8 cellular contexts compared by ENCODE assay signal in genomic region chrX:15790766-15791380, GRCh38. TPM values are rescaled to one million over a fixed set of nuclear protein-coding genes. Genes with fewer than 3 reads are reported as not detected.
DNase-seq lines count a peak whose midpoint lies in the region; ATAC-seq, FAIRE-seq and TF ChIP-seq lines count a peak whose summit lies in the region.

No MANE protein-coding gene starts in this region.

- H3K36me3 Mint-ChIP-seq in activated T-cell treated with anti-CD3 and anti-CD28 coated beads, Interleukin-2, amount 50 U/mL, for 4 hours (ENCODE audit: insufficient read depth), result peaks cover under 1% of the 10 kb centered on the region

- ATAC-seq in GM18861 (IDR thresholded peaks at IDR 0.05; ENCODE audit: unreplicated experiment) (peak; percentile 21), HG02885 (IDR thresholded peaks at IDR 0.05; ENCODE audit: poor library complexity, unreplicated experiment) (peak; percentile 22), psoas muscle (peak; percentile 4 to 28 (median 23)), esophagus mucosa (no peak)
- ATAC-seq in activated T-cell treated with anti-CD3 and anti-CD28 coated beads, Interleukin-2, amount 50 U/mL, for 4 hours, result no peak

- H3K27me3 ChIP-seq in psoas muscle (ENCODE audit: insufficient read depth in 3 of 3, low read length in 2 of 3), result no peaks in the 10 kb centered on the region

- H3K9me3 ChIP-seq in psoas muscle, result no peaks in the 10 kb centered on the region

- FAIRE-seq in RCC 7860 (lab: Jason Lieb, UNC), result no peak

- H3K4me3 Mint-ChIP-seq in activated T-cell treated with anti-CD3 and anti-CD28 coated beads, Interleukin-2, amount 50 U/mL, for 4 hours, result no peak overlapping the region

- 4 to 9% (median 5%) methylated on average over 18 to 19 of the region's 19 CpGs for WGBS in psoas muscle, 3 donors

- no peaks in the 10 kb centered on the region for H3K27me3 Mint-ChIP-seq in activated T-cell treated with anti-CD3 and anti-CD28 coated beads, Interleukin-2, amount 50 U/mL, for 4 hours (ENCODE audit: low read depth)

- H3K4me1 Mint-ChIP-seq in activated T-cell treated with anti-CD3 and anti-CD28 coated beads, Interleukin-2, amount 50 U/mL, for 4 hours (ENCODE audit: low read depth), result peaks cover 27% of the 10 kb centered on the region

- intact Hi-C loops in psoas muscle (cut with DNase I), result loop anchor here in 1 of 2 donors (2.0 kb wide), 1 partner anchor 64 kb away; the partner anchor contains the start of gene AP1S2

- H3K4me3 ChIP-seq in fibroblast of villous mesenchyme (ENCODE audit: low read depth, low read length), result peak overlapping the region; percentile 87
- H3K4me3 ChIP-seq in psoas muscle, result peak overlapping the region; percentile 86

- peaks cover 0 to 27% of the 10 kb centered on the region in 2 donors for H3K36me3 ChIP-seq in psoas muscle (ENCODE audit: insufficient read depth in 1 of 2, low read depth in 1 of 2)

- H3K27ac ChIP-seq in psoas muscle, result peak overlapping the region; percentile 68

- H3K9me3 Mint-ChIP-seq in activated T-cell treated with anti-CD3 and anti-CD28 coated beads, Interleukin-2, amount 50 U/mL, for 4 hours, result no peaks in the 10 kb centered on the region

- TF ChIP-seq CTCF in fibroblast of villous mesenchyme (IDR thresholded peaks at IDR 0.05; ENCODE audit: insufficient read depth, low read depth, low read length) (no peak), psoas muscle (IDR thresholded peaks at IDR 0.05) (no peak)

- peaks cover 10% of the 10 kb centered on the region for H3K4me1 ChIP-seq in psoas muscle

- peak; percentile 10 for DNase-seq in RCC 7860 (ENCODE audit: low spot score)
- no peak for DNase-seq in fibroblast of villous mesenchyme (ENCODE audit: low read depth)
- no peak for DNase-seq in psoas muscle
- no peak for DNase-seq in DMS153 treated with DMSO at 0.1 percent for 48 hours (lab: John Stamatoyannopoulos, UW; ENCODE audit: unreplicated experiment)
- no peak for DNase-seq in activated T-cell treated with anti-CD3 and anti-CD28 coated beads, Interleukin-2, amount 50 U/mL, for 4 hours

RNA-seq across cellular contexts. Expression of gene ZRSR2, which starts 0.6 kb away (rescaled TPM):
- total RNA-seq in fibroblast of villous mesenchyme (4.8 and 5.6 TPM in 2 replicates), psoas muscle (10 to 100 TPM in 1 of 4 donors, 1 to 10 TPM in 3; 7.4 to 12.7 (median 8.9) TPM), esophagus mucosa (5.8 TPM)
- polyA plus RNA-seq in psoas muscle, result 10 to 100 TPM; 10.7 to 22.2 (median 15.5) TPM
- total RNA-seq in activated T-cell treated with anti-CD3 and anti-CD28 coated beads, Interleukin-2, amount 50 U/mL, for 4 hours, result 10 to 100 TPM; 12.8 to 20.6 (median 14.8) TPM

RNA-seq across cellular contexts. Expression of gene CA5B, which starts 52.8 kb away (rescaled TPM):
- total RNA-seq in fibroblast of villous mesenchyme (9.0 and 15.5 TPM in 2 replicates), psoas muscle (1 to 10 TPM in 3 of 4 donors, under 1 TPM in 1; 0.91 to 2.7 (median 1.5) TPM), esophagus mucosa (10.6 TPM)
- under 1 TPM; 0.25 to 0.60 (median 0.57) TPM for polyA plus RNA-seq in psoas muscle
- total RNA-seq in activated T-cell treated with anti-CD3 and anti-CD28 coated beads, Interleukin-2, amount 50 U/mL, for 4 hours, result 1 to 10 TPM; 3.7 to 5.4 (median 5.2) TPM

Comparison
In these comparisons a context has a peak if more than half of its experiments do, and no peak if none do; other contexts are left out.
1. ATAC-seq: peak in GM18861 (single experiment), HG02885 (single experiment) and psoas muscle (4 of 4); none in activated T-cell treated with anti-CD3 and anti-CD28 coated beads, Interleukin-2, amount 50 U/mL, for 4 hours (0 of 2) and esophagus mucosa (single experiment).